ENCODE assay signal across 1 cellular context in the genomic region with DNA sequence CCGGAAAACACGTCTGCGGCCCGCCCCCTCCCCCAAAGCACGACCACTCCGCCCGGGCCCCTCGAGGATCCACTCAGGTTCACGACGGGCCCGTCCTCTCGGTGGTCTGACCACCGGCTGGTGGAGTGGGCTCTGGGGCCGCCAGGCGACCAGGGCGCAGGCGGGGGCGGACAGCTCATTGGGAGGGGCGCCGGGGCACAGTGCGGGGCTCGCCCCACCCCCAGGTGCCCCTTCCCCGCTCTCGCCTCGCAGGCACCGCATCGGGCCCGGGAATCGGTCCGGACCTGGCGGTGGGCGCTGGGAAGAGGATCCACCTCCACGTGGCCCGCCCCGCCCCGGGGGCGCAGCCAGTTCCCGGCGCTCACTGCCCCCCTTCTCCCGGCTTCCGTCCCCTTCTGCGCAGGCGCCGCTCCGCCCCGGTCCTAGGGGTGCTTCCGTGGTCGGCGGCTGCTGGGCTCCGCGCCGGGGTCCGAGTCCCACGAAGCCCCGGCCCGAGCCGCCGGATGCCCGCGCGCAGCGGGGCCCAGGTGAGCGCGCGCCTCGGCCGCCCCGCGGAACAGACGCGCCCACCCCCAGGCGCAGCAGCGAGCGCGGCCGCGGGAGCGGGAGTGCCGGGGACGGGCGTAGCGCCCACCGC.
A peak's percentile ranks its signal among the peaks of the same experiment; 100 is the strongest.
TF ChIP-seq lines count a peak whose summit lies in the region.

A gene with protein sequence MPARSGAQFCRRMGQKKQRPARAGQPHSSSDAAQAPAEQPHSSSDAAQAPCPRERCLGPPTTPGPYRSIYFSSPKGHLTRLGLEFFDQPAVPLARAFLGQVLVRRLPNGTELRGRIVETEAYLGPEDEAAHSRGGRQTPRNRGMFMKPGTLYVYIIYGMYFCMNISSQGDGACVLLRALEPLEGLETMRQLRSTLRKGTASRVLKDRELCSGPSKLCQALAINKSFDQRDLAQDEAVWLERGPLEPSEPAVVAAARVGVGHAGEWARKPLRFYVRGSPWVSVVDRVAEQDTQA (plus strand): TSS at position 419 of the 637 bp plus-strand sequence. CDS start 85 bp downstream, at position 504.

TF ChIP-seq in HepG2, 621 proteins besides CTCF, POLR2A, EP300 and RAD21 (continued from another document and continues in another):
- TF ChIP-seq, protein P1, sequence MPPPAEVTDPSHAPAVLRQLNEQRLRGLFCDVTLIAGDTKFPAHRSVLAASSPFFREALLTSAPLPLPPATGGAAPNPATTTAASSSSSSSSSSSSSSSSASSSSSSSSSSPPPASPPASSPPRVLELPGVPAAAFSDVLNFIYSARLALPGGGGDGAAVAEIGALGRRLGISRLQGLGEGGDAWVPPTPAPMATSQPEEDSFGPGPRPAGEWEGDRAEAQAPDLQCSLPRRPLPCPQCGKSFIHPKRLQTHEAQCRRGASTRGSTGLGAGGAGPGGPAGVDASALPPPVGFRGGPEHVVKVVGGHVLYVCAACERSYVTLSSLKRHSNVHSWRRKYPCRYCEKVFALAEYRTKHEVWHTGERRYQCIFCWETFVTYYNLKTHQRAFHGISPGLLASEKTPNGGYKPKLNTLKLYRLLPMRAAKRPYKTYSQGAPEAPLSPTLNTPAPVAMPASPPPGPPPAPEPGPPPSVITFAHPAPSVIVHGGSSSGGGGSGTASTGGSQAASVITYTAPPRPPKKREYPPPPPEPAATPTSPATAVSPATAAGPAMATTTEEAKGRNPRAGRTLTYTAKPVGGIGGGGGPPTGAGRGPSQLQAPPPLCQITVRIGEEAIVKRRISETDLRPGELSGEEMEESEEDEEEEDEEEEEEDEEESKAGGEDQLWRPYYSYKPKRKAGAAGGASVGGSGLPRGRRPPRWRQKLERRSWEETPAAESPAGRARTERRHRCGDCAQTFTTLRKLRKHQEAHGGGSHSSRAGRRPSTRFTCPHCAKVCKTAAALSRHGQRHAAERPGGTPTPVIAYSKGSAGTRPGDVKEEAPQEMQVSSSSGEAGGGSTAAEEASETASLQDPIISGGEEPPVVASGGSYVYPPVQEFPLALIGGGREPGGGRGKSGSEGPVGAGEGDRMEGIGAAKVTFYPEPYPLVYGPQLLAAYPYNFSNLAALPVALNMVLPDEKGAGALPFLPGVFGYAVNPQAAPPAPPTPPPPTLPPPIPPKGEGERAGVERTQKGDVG (CRISPR knock-in tag; IDR thresholded peaks at IDR 0.05; ENCODE audit: borderline replicate concordance) = no peak
- TF ChIP-seq ZNF569 (CRISPR knock-in tag; IDR thresholded peaks at IDR 0.05; ENCODE audit: borderline replicate concordance) (no peak), POGZ (CRISPR knock-in tag; IDR thresholded peaks at IDR 0.05) (no peak), SSRP1 (CRISPR knock-in tag; IDR thresholded peaks at IDR 0.05) (no peak), RBAK (CRISPR knock-in tag; IDR thresholded peaks at IDR 0.05) (no peak), HOXD1 (CRISPR knock-in tag; IDR thresholded peaks at IDR 0.05) (no peak), PRPF4 (IDR thresholded peaks at IDR 0.05; ENCODE audit: low read depth, low read length, poor library complexity, severe bottlenecking) (no peak), HNRNPL (IDR thresholded peaks at IDR 0.05; ENCODE audit: low read depth, low read length) (no peak), ZNF335 (CRISPR knock-in tag; IDR thresholded peaks at IDR 0.05) (no peak), HOXA3 (CRISPR knock-in tag; IDR thresholded peaks at IDR 0.05) (peak; percentile 54), SMAD3 (CRISPR knock-in tag; IDR thresholded peaks at IDR 0.05) (0 out of 2 replicates have a peak, but pooled peaks have one; percentile 23), ZNF431 (CRISPR knock-in tag; IDR thresholded peaks at IDR 0.05; ENCODE audit: borderline replicate concordance, low read depth) (no peak; the same call in 1 of the 2 replicates), EEA1 (CRISPR knock-in tag; IDR thresholded peaks at IDR 0.05; ENCODE audit: borderline replicate concordance) (no peak), ZNF317 (CRISPR knock-in tag; IDR thresholded peaks at IDR 0.05) (no peak), SP5 (CRISPR knock-in tag; IDR thresholded peaks at IDR 0.05; ENCODE audit: borderline replicate concordance, low read depth) (peak; percentile 57; the same call in 1 of the 2 replicates), ZNF598 (CRISPR knock-in tag; IDR thresholded peaks at IDR 0.05; ENCODE audit: borderline replicate concordance) (no peak), ZNF354B (CRISPR knock-in tag; IDR thresholded peaks at IDR 0.05) (no peak), BRD4 (CRISPR knock-in tag; IDR thresholded peaks at IDR 0.05) (no peak), ZNF343 (CRISPR knock-in tag; IDR thresholded peaks at IDR 0.05) (no peak), ZNF333 (CRISPR knock-in tag; IDR thresholded peaks at IDR 0.05; ENCODE audit: borderline replicate concordance) (peak; percentile 33; the same call in 1 of the 2 replicates)
- TF ChIP-seq, protein P2, sequence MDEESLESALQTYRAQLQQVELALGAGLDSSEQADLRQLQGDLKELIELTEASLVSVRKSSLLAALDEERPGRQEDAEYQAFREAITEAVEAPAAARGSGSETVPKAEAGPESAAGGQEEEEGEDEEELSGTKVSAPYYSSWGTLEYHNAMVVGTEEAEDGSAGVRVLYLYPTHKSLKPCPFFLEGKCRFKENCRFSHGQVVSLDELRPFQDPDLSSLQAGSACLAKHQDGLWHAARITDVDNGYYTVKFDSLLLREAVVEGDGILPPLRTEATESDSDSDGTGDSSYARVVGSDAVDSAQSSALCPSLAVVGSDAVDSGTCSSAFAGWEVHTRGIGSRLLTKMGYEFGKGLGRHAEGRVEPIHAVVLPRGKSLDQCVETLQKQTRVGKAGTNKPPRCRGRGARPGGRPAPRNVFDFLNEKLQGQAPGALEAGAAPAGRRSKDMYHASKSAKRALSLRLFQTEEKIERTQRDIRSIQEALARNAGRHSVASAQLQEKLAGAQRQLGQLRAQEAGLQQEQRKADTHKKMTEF (CRISPR knock-in tag; IDR thresholded peaks at IDR 0.05) = peak; percentile 72
- TF ChIP-seq, protein P3, sequence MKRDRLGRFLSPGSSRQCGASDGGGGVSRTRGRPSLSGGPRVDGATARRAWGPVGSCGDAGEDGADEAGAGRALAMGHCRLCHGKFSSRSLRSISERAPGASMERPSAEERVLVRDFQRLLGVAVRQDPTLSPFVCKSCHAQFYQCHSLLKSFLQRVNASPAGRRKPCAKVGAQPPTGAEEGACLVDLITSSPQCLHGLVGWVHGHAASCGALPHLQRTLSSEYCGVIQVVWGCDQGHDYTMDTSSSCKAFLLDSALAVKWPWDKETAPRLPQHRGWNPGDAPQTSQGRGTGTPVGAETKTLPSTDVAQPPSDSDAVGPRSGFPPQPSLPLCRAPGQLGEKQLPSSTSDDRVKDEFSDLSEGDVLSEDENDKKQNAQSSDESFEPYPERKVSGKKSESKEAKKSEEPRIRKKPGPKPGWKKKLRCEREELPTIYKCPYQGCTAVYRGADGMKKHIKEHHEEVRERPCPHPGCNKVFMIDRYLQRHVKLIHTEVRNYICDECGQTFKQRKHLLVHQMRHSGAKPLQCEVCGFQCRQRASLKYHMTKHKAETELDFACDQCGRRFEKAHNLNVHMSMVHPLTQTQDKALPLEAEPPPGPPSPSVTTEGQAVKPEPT (CRISPR knock-in tag; IDR thresholded peaks at IDR 0.05; ENCODE audit: low read depth) = no peak
- TF ChIP-seq, protein P4, sequence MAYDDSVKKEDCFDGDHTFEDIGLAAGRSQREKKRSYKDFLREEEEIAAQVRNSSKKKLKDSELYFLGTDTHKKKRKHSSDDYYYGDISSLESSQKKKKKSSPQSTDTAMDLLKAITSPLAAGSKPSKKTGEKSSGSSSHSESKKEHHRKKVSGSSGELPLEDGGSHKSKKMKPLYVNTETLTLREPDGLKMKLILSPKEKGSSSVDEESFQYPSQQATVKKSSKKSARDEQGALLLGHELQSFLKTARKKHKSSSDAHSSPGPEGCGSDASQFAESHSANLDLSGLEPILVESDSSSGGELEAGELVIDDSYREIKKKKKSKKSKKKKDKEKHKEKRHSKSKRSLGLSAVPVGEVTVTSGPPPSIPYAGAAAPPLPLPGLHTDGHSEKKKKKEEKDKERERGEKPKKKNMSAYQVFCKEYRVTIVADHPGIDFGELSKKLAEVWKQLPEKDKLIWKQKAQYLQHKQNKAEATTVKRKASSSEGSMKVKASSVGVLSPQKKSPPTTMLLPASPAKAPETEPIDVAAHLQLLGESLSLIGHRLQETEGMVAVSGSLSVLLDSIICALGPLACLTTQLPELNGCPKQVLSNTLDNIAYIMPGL (CRISPR knock-in tag; IDR thresholded peaks at IDR 0.05; ENCODE audit: borderline replicate concordance in 1 of 2, low read depth in 1 of 2) = 0 out of 4 replicates have a peak, but pooled peaks of 1 of the 2 experiments have one; percentile 37
- TF ChIP-seq, protein P5, sequence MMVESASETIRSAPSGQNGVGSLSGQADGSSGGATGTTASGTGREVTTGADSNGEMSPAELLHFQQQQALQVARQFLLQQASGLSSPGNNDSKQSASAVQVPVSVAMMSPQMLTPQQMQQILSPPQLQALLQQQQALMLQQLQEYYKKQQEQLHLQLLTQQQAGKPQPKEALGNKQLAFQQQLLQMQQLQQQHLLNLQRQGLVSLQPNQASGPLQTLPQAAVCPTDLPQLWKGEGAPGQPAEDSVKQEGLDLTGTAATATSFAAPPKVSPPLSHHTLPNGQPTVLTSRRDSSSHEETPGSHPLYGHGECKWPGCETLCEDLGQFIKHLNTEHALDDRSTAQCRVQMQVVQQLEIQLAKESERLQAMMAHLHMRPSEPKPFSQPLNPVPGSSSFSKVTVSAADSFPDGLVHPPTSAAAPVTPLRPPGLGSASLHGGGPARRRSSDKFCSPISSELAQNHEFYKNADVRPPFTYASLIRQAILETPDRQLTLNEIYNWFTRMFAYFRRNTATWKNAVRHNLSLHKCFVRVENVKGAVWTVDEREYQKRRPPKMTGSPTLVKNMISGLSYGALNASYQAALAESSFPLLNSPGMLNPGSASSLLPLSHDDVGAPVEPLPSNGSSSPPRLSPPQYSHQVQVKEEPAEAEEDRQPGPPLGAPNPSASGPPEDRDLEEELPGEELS (CRISPR knock-in tag; IDR thresholded peaks at IDR 0.05) = peak; percentile 41; the same call in 1 of the 2 replicates
- TF ChIP-seq, protein P6, sequence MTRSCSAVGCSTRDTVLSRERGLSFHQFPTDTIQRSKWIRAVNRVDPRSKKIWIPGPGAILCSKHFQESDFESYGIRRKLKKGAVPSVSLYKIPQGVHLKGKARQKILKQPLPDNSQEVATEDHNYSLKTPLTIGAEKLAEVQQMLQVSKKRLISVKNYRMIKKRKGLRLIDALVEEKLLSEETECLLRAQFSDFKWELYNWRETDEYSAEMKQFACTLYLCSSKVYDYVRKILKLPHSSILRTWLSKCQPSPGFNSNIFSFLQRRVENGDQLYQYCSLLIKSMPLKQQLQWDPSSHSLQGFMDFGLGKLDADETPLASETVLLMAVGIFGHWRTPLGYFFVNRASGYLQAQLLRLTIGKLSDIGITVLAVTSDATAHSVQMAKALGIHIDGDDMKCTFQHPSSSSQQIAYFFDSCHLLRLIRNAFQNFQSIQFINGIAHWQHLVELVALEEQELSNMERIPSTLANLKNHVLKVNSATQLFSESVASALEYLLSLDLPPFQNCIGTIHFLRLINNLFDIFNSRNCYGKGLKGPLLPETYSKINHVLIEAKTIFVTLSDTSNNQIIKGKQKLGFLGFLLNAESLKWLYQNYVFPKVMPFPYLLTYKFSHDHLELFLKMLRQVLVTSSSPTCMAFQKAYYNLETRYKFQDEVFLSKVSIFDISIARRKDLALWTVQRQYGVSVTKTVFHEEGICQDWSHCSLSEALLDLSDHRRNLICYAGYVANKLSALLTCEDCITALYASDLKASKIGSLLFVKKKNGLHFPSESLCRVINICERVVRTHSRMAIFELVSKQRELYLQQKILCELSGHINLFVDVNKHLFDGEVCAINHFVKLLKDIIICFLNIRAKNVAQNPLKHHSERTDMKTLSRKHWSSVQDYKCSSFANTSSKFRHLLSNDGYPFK (CRISPR knock-in tag; IDR thresholded peaks at IDR 0.05; ENCODE audit: borderline replicate concordance) = no peak
- TF ChIP-seq, protein P7, sequence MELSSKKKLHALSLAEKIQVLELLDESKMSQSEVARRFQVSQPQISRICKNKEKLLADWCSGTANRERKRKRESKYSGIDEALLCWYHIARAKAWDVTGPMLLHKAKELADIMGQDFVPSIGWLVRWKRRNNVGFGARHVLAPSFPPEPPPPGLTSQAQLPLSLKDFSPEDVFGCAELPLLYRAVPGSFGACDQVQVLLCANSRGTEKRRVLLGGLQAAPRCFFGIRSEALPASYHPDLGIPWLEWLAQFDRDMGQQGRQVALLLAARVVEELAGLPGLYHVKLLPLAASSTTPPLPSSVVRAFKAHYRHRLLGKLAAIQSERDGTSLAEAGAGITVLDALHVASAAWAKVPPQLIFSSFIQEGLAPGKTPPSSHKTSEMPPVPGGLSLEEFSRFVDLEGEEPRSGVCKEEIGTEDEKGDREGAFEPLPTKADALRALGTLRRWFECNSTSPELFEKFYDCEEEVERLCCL (CRISPR knock-in tag; IDR thresholded peaks at IDR 0.05; ENCODE audit: borderline replicate concordance) = no peak
- TF ChIP-seq, protein P8, sequence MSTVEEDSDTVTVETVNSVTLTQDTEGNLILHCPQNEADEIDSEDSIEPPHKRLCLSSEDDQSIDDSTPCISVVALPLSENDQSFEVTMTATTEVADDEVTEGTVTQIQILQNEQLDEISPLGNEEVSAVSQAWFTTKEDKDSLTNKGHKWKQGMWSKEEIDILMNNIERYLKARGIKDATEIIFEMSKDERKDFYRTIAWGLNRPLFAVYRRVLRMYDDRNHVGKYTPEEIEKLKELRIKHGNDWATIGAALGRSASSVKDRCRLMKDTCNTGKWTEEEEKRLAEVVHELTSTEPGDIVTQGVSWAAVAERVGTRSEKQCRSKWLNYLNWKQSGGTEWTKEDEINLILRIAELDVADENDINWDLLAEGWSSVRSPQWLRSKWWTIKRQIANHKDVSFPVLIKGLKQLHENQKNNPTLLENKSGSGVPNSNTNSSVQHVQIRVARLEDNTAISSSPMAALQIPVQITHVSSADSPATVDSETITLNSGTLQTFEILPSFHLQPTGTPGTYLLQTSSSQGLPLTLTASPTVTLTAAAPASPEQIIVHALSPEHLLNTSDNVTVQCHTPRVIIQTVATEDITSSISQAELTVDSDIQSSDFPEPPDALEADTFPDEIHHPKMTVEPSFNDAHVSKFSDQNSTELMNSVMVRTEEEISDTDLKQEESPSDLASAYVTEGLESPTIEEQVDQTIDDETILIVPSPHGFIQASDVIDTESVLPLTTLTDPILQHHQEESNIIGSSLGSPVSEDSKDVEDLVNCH (CRISPR knock-in tag; IDR thresholded peaks at IDR 0.05) = no peak
